ENCODE assay signal across 27 cellular contexts in the genomic region with DNA sequence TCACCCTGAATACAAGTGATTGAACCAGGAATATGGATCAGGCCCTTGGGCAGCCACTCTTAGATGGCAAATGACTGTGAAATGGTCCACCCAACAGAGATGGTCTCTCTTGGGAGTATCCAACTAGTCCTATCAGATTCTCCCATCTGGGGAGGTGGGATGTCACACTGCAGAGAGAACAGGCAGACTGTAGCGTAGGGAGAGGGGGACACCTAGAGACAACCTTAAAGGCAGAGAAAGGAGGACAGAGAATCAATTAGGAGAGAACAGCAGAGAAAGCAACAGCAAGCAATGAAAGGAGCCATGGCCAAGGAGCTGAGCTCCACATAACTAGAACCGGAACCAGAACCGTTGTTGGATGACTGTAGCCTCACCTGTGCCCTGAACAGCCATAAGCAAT. TPM values are rescaled to one million over a fixed set of nuclear protein-coding genes. Genes with fewer than 3 reads are reported as not detected.
DNase-seq lines count a peak whose midpoint lies in the region; ATAC-seq, FAIRE-seq and TF ChIP-seq lines count a peak whose summit lies in the region.
"Had no signal": no experiment of that assay in that cellular context is flagged by ENCODE, and none has a peak within 500 bp of the region (broad histone marks: within the 10 kb centered on the region; RNA-seq: fewer than 3 reads in every experiment).

No MANE protein-coding gene starts in this region.

- no peaks in the 10 kb centered on the region for H3K9me3 Mint-ChIP-seq in T-cell
- H3K9me3 Mint-ChIP-seq: activated naive CD4-positive, alpha-beta T cell treated with anti-CD3 and anti-CD28 coated beads, Interleukin-2, amount 50 U/mL, for 24 hours; activated T-cell treated with anti-CD3 and anti-CD28 coated beads, Interleukin-2, amount 50 U/mL, for 72 hours; immature natural killer cell had no signal

- ATAC-seq in heart left ventricle: no peak
- ATAC-seq in Right ventricle myocardium superior (ENCODE audit: poor library complexity): no peak
- peak; percentile 23; the same call in 1 of the 3 replicates for ATAC-seq in K562
- no peak for ATAC-seq in T-cell (replicated peaks in 1 of 4)
- ATAC-seq in HG03432 (IDR thresholded peaks at IDR 0.05; ENCODE audit: unreplicated experiment): no peak
- ATAC-seq: activated CD4-positive, alpha-beta T cell treated with anti-CD3 and anti-CD28 coated beads for 36 hours; activated T-cell treated with anti-CD3 and anti-CD28 coated beads, Interleukin-2, amount 50 U/mL, for 72 hours had no signal

- H3K36me3 Mint-ChIP-seq in T-cell: no peaks in the 10 kb centered on the region
- H3K36me3 Mint-ChIP-seq: activated naive CD4-positive, alpha-beta T cell treated with anti-CD3 and anti-CD28 coated beads, Interleukin-2, amount 50 U/mL, for 24 hours; immature natural killer cell had no signal

- H3K9me3 ChIP-seq in heart left ventricle (no peaks in the 10 kb centered on the region), K562 (replicated peaks; ENCODE audit: control insufficient read depth, insufficient read depth, low read depth, low read length) (no peaks in the 10 kb centered on the region)
- H3K9me3 ChIP-seq: tibial nerve had no signal

- H3K27ac Mint-ChIP-seq in T-cell: no peak overlapping the region
- H3K27ac Mint-ChIP-seq: activated CD4-positive, alpha-beta T cell treated with anti-CD3 and anti-CD28 coated beads for 36 hours; activated naive CD4-positive, alpha-beta T cell treated with anti-CD3 and anti-CD28 coated beads, Interleukin-2, amount 50 U/mL, for 24 hours; activated T-cell treated with anti-CD3 and anti-CD28 coated beads, Interleukin-2, amount 50 U/mL, for 72 hours; B cell; immature natural killer cell had no signal

- CTCF ChIA-PET in K562 (lab: Yijun Ruan, JAX; ENCODE audit: low intra/inter-chr PET ratio): no interaction called here
- CTCF ChIA-PET in T-cell (lab: Charles Lee): no interaction called here

- H3K27me3 Mint-ChIP-seq in T-cell: peaks cover 0 to 4% of the 10 kb centered on the region in 2 donors
- H3K27me3 Mint-ChIP-seq: activated CD4-positive, alpha-beta T cell treated with anti-CD3 and anti-CD28 coated beads for 36 hours; activated naive CD4-positive, alpha-beta T cell treated with anti-CD3 and anti-CD28 coated beads, Interleukin-2, amount 50 U/mL, for 24 hours; B cell had no signal

- H3K79me2 ChIP-seq in K562 (ENCODE audit: control insufficient read depth, insufficient read depth, low read length): no peaks in the 10 kb centered on the region

- H4K20me1 ChIP-seq in K562 (replicated peaks; ENCODE audit: control insufficient read depth, insufficient read depth, low read length): no peaks in the 10 kb centered on the region

- intact Hi-C loops in heart left ventricle (cut with DNase I) (loop anchor here in 4 of 10 donors (5.0 to 10.0 kb wide), 4 partner anchors 47 to 130 kb away; a partner anchor contains a TSS), Right ventricle myocardium superior (cut with DNase I) (no loop called here), K562 (cut with micrococcal nuclease) (no loop called here)

- H2AFZ ChIP-seq in K562 (ENCODE audit: low read depth, low read length): no peak overlapping the region

- H3K9ac ChIP-seq in K562 (ENCODE audit: insufficient read depth in 1 of 2, low read depth in 2 of 2, low read length in 2 of 2): no peak overlapping the region

- H3K27me3 ChIP-seq in heart left ventricle (no peaks in the 10 kb centered on the region), K562 (ENCODE audit: control insufficient read depth in 2 of 2, insufficient read depth in 2 of 2, low read length in 2 of 2) (no peaks in the 10 kb centered on the region), layer of hippocampus (ENCODE audit: control insufficient read depth, insufficient read depth, low read length) (no peaks in the 10 kb centered on the region)
- H3K27me3 ChIP-seq: tibial nerve had no signal

- 87 to 98% (median 96%) methylated on average over 3 of the region's 3 CpGs for WGBS in heart left ventricle, 4 donors
- WGBS in K562 (ENCODE audit: insufficient coverage, low coverage, missing lambda C conversion rate): 43% methylated on average over 3 of the region's 3 CpGs

- H3K27ac ChIP-seq in heart left ventricle (peak overlapping the region; percentile 10 to 87 (median 68)), K562 (ENCODE audit: extremely low read depth, low read depth, low read length) (no peak overlapping the region), layer of hippocampus (ENCODE audit: low read depth, low read length) (peak overlapping the region; percentile 97), substantia nigra (ENCODE audit: low read depth, low read length, poor library complexity, severe bottlenecking) (peak overlapping the region; percentile 73)
- H3K27ac ChIP-seq: 22Rv1 had no signal

- H3K4me1 Mint-ChIP-seq in T-cell: no peaks in the 10 kb centered on the region
- H3K4me1 Mint-ChIP-seq: activated CD4-positive, alpha-beta T cell treated with anti-CD3 and anti-CD28 coated beads for 36 hours; activated naive CD4-positive, alpha-beta T cell treated with anti-CD3 and anti-CD28 coated beads, Interleukin-2, amount 50 U/mL, for 24 hours; B cell; immature natural killer cell had no signal

- H3K4me1 ChIP-seq in heart left ventricle: peaks cover 0 to 64% (median 33%) of the 10 kb centered on the region in 12 donors
- no peaks in the 10 kb centered on the region; a peak in 2 of 5 replicates for H3K4me1 ChIP-seq in K562 (replicated peaks in 1 of 2; ENCODE audit: control insufficient read depth in 2 of 2, insufficient read depth in 2 of 2, low read length in 2 of 2)

- FAIRE-seq in K562 (lab: Jason Lieb, UNC): no peak
- FAIRE-seq: GM12891 had no signal

- TF ChIP-seq RAD21 in K562 (CRISPR knock-in tag; conservative IDR thresholded peaks at IDR 0.05 in 1 of 2, IDR thresholded peaks at IDR 0.05 in 1 of 2): peak in 1 of 2 experiments; percentile 44; a peak in 2 of 4 replicates

- BruUV-seq in K562 (replicated peaks; lab: Mats Ljungman, UMichigan): no TSS peak

- no peak for TF ChIP-seq EP300 in K562 (IDR thresholded peaks at IDR 0.05; ENCODE audit: low read length)

- H3K4me3 ChIP-seq in heart left ventricle (no peak overlapping the region), K562 (no peak overlapping the region)
- H3K4me3 ChIP-seq: tibial nerve had no signal

- TF ChIP-seq CTCF in heart left ventricle (IDR thresholded peaks at IDR 0.05) (no peak), K562 (IDR thresholded peaks at IDR 0.05 in 2 of 3, conservative IDR thresholded peaks at IDR 0.05 in 1 of 3; ENCODE audit: insufficient read depth in 2 of 3, low read depth in 1 of 3, low read length in 3 of 3) (peak in 2 of 3 experiments; percentile 15 to 23; a peak in 1 of 6 replicates)

- no peaks in the 10 kb centered on the region for H3K36me3 ChIP-seq in heart left ventricle
- no peaks in the 10 kb centered on the region for H3K36me3 ChIP-seq in K562 (ENCODE audit: control insufficient read depth, insufficient read depth, low read length)
- H3K36me3 ChIP-seq: tibial nerve had no signal

- H3K9me1 ChIP-seq in K562 (ENCODE audit: control insufficient read depth, insufficient read depth, low read length): no peaks in the 10 kb centered on the region

- no peak overlapping the region for H3K4me2 ChIP-seq in K562 (ENCODE audit: insufficient read depth, low read length)

- DNase-seq in heart left ventricle (no peak), Right ventricle myocardium superior (no peak), K562 (ENCODE audit: extremely low read depth in 1 of 4, low spot score in 3 of 4) (no peak), substantia nigra (lab: John Stamatoyannopoulos, UW) (no peak), T-cell (no peak), DMS153 treated with DMSO at 0.1 percent for 48 hours (lab: John Stamatoyannopoulos, UW; ENCODE audit: unreplicated experiment) (no peak)
- DNase-seq: activated CD4-positive, alpha-beta T cell treated with anti-CD3 and anti-CD28 coated beads for 36 hours; activated T-cell treated with anti-CD3 and anti-CD28 coated beads, Interleukin-2, amount 50 U/mL, for 72 hours; DND-41; effector memory CD4-positive, alpha-beta T cell; immature natural killer cell; NCI-H1092; NCI-H2029; NCI-H2227 treated with DMSO at 0.1 percent for 48 hours; NCI-H82; OCI-M1; SIG-M5; stimulated activated CD4-positive, alpha-beta T cell treated with anti-CD3 and anti-CD28 coated beads, Interleukin-2, amount 100 ng/mL, for 48 hours; stimulated activated naive CD4-positive, alpha-beta T cell; T-helper 1 cell had no signal

- TF ChIP-seq POLR2A in heart left ventricle (IDR thresholded peaks at IDR 0.05) (no peak), K562 (conservative IDR thresholded peaks at IDR 0.05) (no peak)

- no peak overlapping the region for H3K4me3 Mint-ChIP-seq in T-cell
- H3K4me3 Mint-ChIP-seq: activated CD4-positive, alpha-beta T cell treated with anti-CD3 and anti-CD28 coated beads for 36 hours; activated naive CD4-positive, alpha-beta T cell treated with anti-CD3 and anti-CD28 coated beads, Interleukin-2, amount 50 U/mL, for 24 hours; activated T-cell treated with anti-CD3 and anti-CD28 coated beads, Interleukin-2, amount 50 U/mL, for 72 hours; B cell; immature natural killer cell had no signal

- POLR2A ChIA-PET in K562 (lab: Yijun Ruan, JAX) (no interaction called here), T-cell (lab: Charles Lee) (no interaction called here)

- in situ Hi-C loops in K562 (cut with MboI): no loop called here

RNA-seq across cellular contexts. Expression of a gene that starts 37.2 kb away (rescaled TPM):
- 10 to 100 TPM in 3 of 9 donors, 1 to 10 TPM in 6; 5.7 to 17.4 (median 9.0) TPM for total RNA-seq in heart left ventricle
- polyA plus RNA-seq in heart left ventricle: 1 to 10 TPM; 5.6 to 9.6 TPM
- 6.5 TPM for total RNA-seq in Right ventricle myocardium superior
- 18.2 and 23.3 TPM in 2 replicates for total RNA-seq in K562 (2011; cell fraction: chromatin; rRNA removed; ENCODE audit: low replicate concordance)
- 13.7 and 15.2 TPM in 2 replicates for total RNA-seq in K562 (2011; cell fraction: nucleolus; rRNA removed)
- 13.3 and 25.6 TPM in 2 replicates for total RNA-seq in K562 (2011; cell fraction: nucleoplasm; rRNA removed)
- total RNA-seq in K562 (2014; rRNA removed): 4.9 and 6.4 TPM in 2 replicates
- total RNA-seq in K562 (2014; rRNA removed; fragmentation: Illumina TruSeq; extraction: Trizol): 5.4 and 5.7 TPM in 2 replicates
- total RNA-seq in K562 (2015; rRNA removed; fragmentation: Illumina TruSeq; extraction: Trizol): 5.3 and 5.6 TPM in 2 replicates
- 6.2 and 7.3 TPM in 2 replicates for total RNA-seq in K562 (2021)
- polyA plus RNA-seq in K562 (2011; rRNA removed): 8.8 and 10.1 TPM in 2 replicates
- 5.8 and 10.0 TPM in 2 replicates for polyA plus RNA-seq in K562 (2011; cell fraction: cytosol; rRNA removed)
- polyA plus RNA-seq in K562 (2011; cell fraction: nucleus; rRNA removed): 13.9 and 14.2 TPM in 2 replicates
- 4.5 and 5.6 TPM in 2 replicates for polyA plus RNA-seq in K562 (2012)
- 7.8 and 9.2 TPM in 2 replicates for polyA plus RNA-seq in K562 (2014; fragmentation: Illumina TruSeq; extraction: Trizol)
- polyA plus RNA-seq in K562 (2014; fragmentation: Nextera tagmentation; extraction: Ambion mirVana): 10 to 100 TPM in 1 of 2 experiments, 1 to 10 TPM in 1; 9.6 to 12.2 TPM
- 4.7 and 5.2 TPM in 2 replicates for polyA plus RNA-seq in K562 (2014; rRNA removed)
- 11.1 and 11.2 TPM in 2 replicates for polyA minus RNA-seq in K562 (2011; rRNA and poly(A)+ RNA removed)
- 3.5 and 10.8 TPM in 2 replicates for polyA minus RNA-seq in K562 (2011; cell fraction: cytosol; rRNA and poly(A)+ RNA removed)
- polyA minus RNA-seq in K562 (2011; cell fraction: nucleus; rRNA and poly(A)+ RNA removed): 12.0 and 14.2 TPM in 2 replicates
- total RNA-seq in T-cell: 1 to 10 TPM; 1.6 to 3.3 (median 2.0) TPM

RNA-seq across cellular contexts. Expression of a gene that starts 37.2 kb away (rescaled TPM):
- total RNA-seq in heart left ventricle: 10 to 100 TPM in 1 of 9 donors, 1 to 10 TPM in 8; 6.3 to 11.5 (median 7.9) TPM
- polyA plus RNA-seq in heart left ventricle: 10 to 100 TPM in 1 of 2 donors, 1 to 10 TPM in 1; 9.1 to 12.1 TPM
- 6.2 TPM for total RNA-seq in Right ventricle myocardium superior
- 52.3 and 57.2 TPM in 2 replicates for total RNA-seq in K562 (2011; cell fraction: chromatin; rRNA removed; ENCODE audit: low replicate concordance)
- 32.2 and 36.4 TPM in 2 replicates for total RNA-seq in K562 (2011; cell fraction: nucleolus; rRNA removed)
- total RNA-seq in K562 (2011; cell fraction: nucleoplasm; rRNA removed): 42.1 and 46.4 TPM in 2 replicates
- total RNA-seq in K562 (2014; rRNA removed): 31.9 and 33.7 TPM in 2 replicates
- 44.8 and 54.8 TPM in 2 replicates for total RNA-seq in K562 (2014; rRNA removed; fragmentation: Illumina TruSeq; extraction: Trizol)
- 53.1 and 53.4 TPM in 2 replicates for total RNA-seq in K562 (2015; rRNA removed; fragmentation: Illumina TruSeq; extraction: Trizol)
- 35.8 and 38.2 TPM in 2 replicates for total RNA-seq in K562 (2021)
- polyA plus RNA-seq in K562 (2011; rRNA removed): 15.4 and 22.4 TPM in 2 replicates
- polyA plus RNA-seq in K562 (2011; cell fraction: cytosol; rRNA removed): 9.7 and 11.0 TPM in 2 replicates
- 15.8 and 17.5 TPM in 2 replicates for polyA plus RNA-seq in K562 (2011; cell fraction: nucleus; rRNA removed)
- polyA plus RNA-seq in K562 (2012): 18.9 and 30.8 TPM in 2 replicates
- 43.0 and 57.6 TPM in 2 replicates for polyA plus RNA-seq in K562 (2014; fragmentation: Illumina TruSeq; extraction: Trizol)
- polyA plus RNA-seq in K562 (2014; fragmentation: Nextera tagmentation; extraction: Ambion mirVana): 10 to 100 TPM; 39.3 to 50.9 TPM
- polyA plus RNA-seq in K562 (2014; rRNA removed): 38.6 and 48.6 TPM in 2 replicates
- polyA minus RNA-seq in K562 (2011; rRNA and poly(A)+ RNA removed): 26.5 and 31.7 TPM in 2 replicates
- 12.3 and 13.9 TPM in 2 replicates for polyA minus RNA-seq in K562 (2011; cell fraction: cytosol; rRNA and poly(A)+ RNA removed)
- 10.8 and 15.9 TPM in 2 replicates for polyA minus RNA-seq in K562 (2011; cell fraction: nucleus; rRNA and poly(A)+ RNA removed)
- 10 to 100 TPM in 4 of 5 donors, 1 to 10 TPM in 1; 8.2 to 20.4 (median 18.6) TPM for total RNA-seq in T-cell

Comparison
In these comparisons a context has a peak if more than half of its experiments do, and no peak if none do; other contexts are left out.
1. CTCF ChIP-seq: peak in K562 (2 of 3); none in heart left ventricle (0 of 12).